Comparison of ENCODE assay signal across 32 cellular contexts in genomic region chr12:58025431-58025830, GRCh38.
DNase-seq lines count a peak whose midpoint lies in the region; ATAC-seq and TF ChIP-seq lines count a peak whose summit lies in the region.
"Had no signal": no experiment of that assay in that cellular context is flagged by ENCODE, and none has a peak within 500 bp of the region (broad histone marks: within the 10 kb centered on the region; RNA-seq: fewer than 3 reads in every experiment).

No MANE protein-coding gene starts in this region.

- H3K4me1 Mint-ChIP-seq in nephron progenitor cell = no peaks in the 10 kb centered on the region
- H3K4me1 Mint-ChIP-seq: B cell; CD14-positive monocyte; CD4-positive, alpha-beta memory T cell; CD4-positive, CD25-positive, alpha-beta regulatory T cell; CD8-positive, alpha-beta memory T cell had no signal

- H3K9me3 Mint-ChIP-seq in nephron progenitor cell = peaks cover 16% of the 10 kb centered on the region

- no peaks in the 10 kb centered on the region for H3K36me3 ChIP-seq in HUES48 (ENCODE audit: control insufficient read depth, insufficient read depth, low read length)
- no peaks in the 10 kb centered on the region for H3K36me3 ChIP-seq in HUES64 (ENCODE audit: insufficient read depth, low read length)
- H3K36me3 ChIP-seq: BE2C, BLaER1 had no signal

- ATAC-seq in GM18517 (IDR thresholded peaks at IDR 0.05; ENCODE audit: unreplicated experiment) = no peak
- ATAC-seq in left lobe of liver = no peak
- ATAC-seq: A549; CD8-positive, alpha-beta T cell had no signal

- no peaks in the 10 kb centered on the region for H3K4me1 ChIP-seq in HUES48 (ENCODE audit: control insufficient read depth, insufficient read depth, low read length)
- no peaks in the 10 kb centered on the region for H3K4me1 ChIP-seq in HUES64 (ENCODE audit: insufficient read depth, low read length)
- H3K4me1 ChIP-seq: A549, BE2C, BLaER1, Caco-2 had no signal

- TF ChIP-seq CTCF in VCaP (conservative IDR thresholded peaks at IDR 0.05) = no peak
- TF ChIP-seq CTCF in nephron progenitor cell (IDR thresholded peaks at IDR 0.05) = no peak

- H3K9ac ChIP-seq in HUES48 (ENCODE audit: low read depth, low read length) (no peak overlapping the region), HUES64 (ENCODE audit: low read depth, low read length) (no peak overlapping the region)
- H3K9ac ChIP-seq: BLaER1; BLaER1 treated with 17β-estradiol and CSF1 and Interleukin-3, amounts not matched to agents 10 nM and 100 nM had no signal

- peak overlapping the region; percentile 73 for H3K27ac ChIP-seq in HUES48 (ENCODE audit: low read depth, low read length)
- peak overlapping the region; percentile 9; the same call in 1 of the 2 replicates for H3K27ac ChIP-seq in HUES64 (ENCODE audit: low read depth, low read length)
- H3K27ac ChIP-seq in VCaP = peak overlapping the region; percentile 90
- H3K27ac ChIP-seq: 22Rv1; A549; BLaER1; BLaER1 treated with 17β-estradiol and CSF1 and Interleukin-3, amounts not matched to agents 10 nM and 100 nM had no signal

- H3K9me3 ChIP-seq in HUES48 (ENCODE audit: control insufficient read depth, insufficient read depth, low read length) (peaks cover 22% of the 10 kb centered on the region), HUES64 (ENCODE audit: insufficient read depth, low read depth, low read length) (peaks cover 16% of the 10 kb centered on the region)
- H3K9me3 ChIP-seq: A549, BE2C, Caco-2 had no signal

- peaks cover 4% of the 10 kb centered on the region for H3K27me3 Mint-ChIP-seq in nephron progenitor cell (ENCODE audit: low read depth, poor library complexity)
- H3K27me3 Mint-ChIP-seq: CD4-positive, CD25-positive, alpha-beta regulatory T cell had no signal

- no peaks in the 10 kb centered on the region for H3K27me3 ChIP-seq in HUES48 (ENCODE audit: control insufficient read depth, insufficient read depth, low read length)
- no peaks in the 10 kb centered on the region for H3K27me3 ChIP-seq in HUES64 (ENCODE audit: insufficient read depth, low read length)
- H3K27me3 ChIP-seq: BLaER1; BLaER1 treated with 17β-estradiol and CSF1 and Interleukin-3, amounts not matched to agents 10 nM and 100 nM had no signal

- H3K27ac Mint-ChIP-seq in nephron progenitor cell = peak overlapping the region; percentile 62
- H3K27ac Mint-ChIP-seq: B cell; CD14-positive monocyte; CD4-positive, alpha-beta T cell; CD4-positive, CD25-positive, alpha-beta regulatory T cell; CD8-positive, alpha-beta memory T cell; CD8-positive, alpha-beta T cell had no signal

- H3K4me3 ChIP-seq in HUES48 (ENCODE audit: low read depth, low read length) = no peak overlapping the region
- H3K4me3 ChIP-seq in HUES64 (ENCODE audit: low read length) = no peak overlapping the region
- H3K4me3 ChIP-seq: A549; BLaER1; BLaER1 treated with 17β-estradiol and CSF1 and Interleukin-3, amounts not matched to agents 10 nM and 100 nM had no signal

- no peak overlapping the region for H3K4me3 Mint-ChIP-seq in nephron progenitor cell
- H3K4me3 Mint-ChIP-seq: B cell; CD14-positive monocyte; CD4-positive, alpha-beta memory T cell; CD4-positive, alpha-beta T cell; CD4-positive, CD25-positive, alpha-beta regulatory T cell; CD8-positive, alpha-beta memory T cell; CD8-positive, alpha-beta T cell had no signal

- no peaks in the 10 kb centered on the region for H3K36me3 Mint-ChIP-seq in nephron progenitor cell (ENCODE audit: low read depth)
- H3K36me3 Mint-ChIP-seq: CD14-positive monocyte; CD4-positive, alpha-beta memory T cell; CD4-positive, CD25-positive, alpha-beta regulatory T cell; CD8-positive, alpha-beta T cell had no signal

- no peak for DNase-seq in nephron progenitor cell
- DNase-seq in activated CD4-positive, alpha-beta T cell treated with anti-CD3 and anti-CD28 coated beads, Interleukin-2, amount 50 U/mL, for 1 hour = no peak
- no peak for DNase-seq in 8988T
- no peak for DNase-seq in left lobe of liver (ENCODE audit: low spot score)
- DNase-seq: ACHN; AML-193; BE2C; C1 segment of cervical spinal cord; Caco-2; Calu3; CD4-positive, alpha-beta memory T cell; CD4-positive, alpha-beta T cell; CD4-positive, CD25-positive, alpha-beta regulatory T cell; CD8-positive, alpha-beta memory T cell; CD8-positive, alpha-beta T cell; COR-L47; DMS 273 treated with DMSO at 0.1 percent for 48 hours; DMS153; DMS79; DMS79 treated with DMSO at 0.1 percent for 48 hours; DND-41; EL had no signal

Comparison
In these comparisons a context has a peak if more than half of its experiments do, and no peak if none do; other contexts are left out.
1. H3K27ac ChIP-seq: peak in every context shown above with its lines; median percentile 90 in VCaP; 73 in HUES48; 9 in HUES64.